ENCODE assay signal across 22 cellular contexts in the genomic region with DNA sequence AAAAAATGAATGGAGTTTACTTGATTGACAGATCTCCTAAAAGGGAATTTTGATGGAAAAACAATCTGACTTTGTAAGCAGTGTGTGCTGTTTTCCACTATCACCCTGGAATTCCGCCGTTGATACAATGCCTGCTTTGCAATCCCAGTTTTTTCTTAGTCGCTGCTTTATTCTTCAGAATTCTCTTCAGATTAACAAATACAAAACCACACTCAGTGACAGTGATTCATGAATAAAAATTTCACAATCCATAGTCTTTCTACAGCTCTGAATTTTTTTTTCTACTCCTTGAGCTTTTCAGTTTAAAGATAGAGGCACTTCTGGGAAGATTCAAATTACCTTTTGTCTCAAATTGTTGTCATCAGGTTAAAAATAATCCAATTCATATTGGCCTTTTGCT. TPM values are rescaled to one million over a fixed set of nuclear protein-coding genes. Genes with fewer than 3 reads are reported as not detected.
DNase-seq lines count a peak whose midpoint lies in the region; ATAC-seq and TF ChIP-seq lines count a peak whose summit lies in the region.
"Had no signal": no experiment of that assay in that cellular context is flagged by ENCODE, and none has a peak within 500 bp of the region (broad histone marks: within the 10 kb centered on the region; RNA-seq: fewer than 3 reads in every experiment).

No MANE protein-coding gene starts in this region.

- no peak overlapping the region for H3K27ac ChIP-seq in esophagus muscularis mucosa (replicated peaks in 1 of 4)
- H3K27ac ChIP-seq: pancreas, SK-N-MC, suprapubic skin had no signal

- TF ChIP-seq CTCF in choroid plexus epithelial cell (conservative IDR thresholded peaks at IDR 0.05; ENCODE audit: low read depth, low read length) (no peak), esophagus muscularis mucosa (IDR thresholded peaks at IDR 0.05) (no peak)

- TF ChIP-seq POLR2A in esophagus muscularis mucosa (IDR thresholded peaks at IDR 0.05; ENCODE audit: low read depth): no peak

- intact Hi-C loops in esophagus muscularis mucosa (cut with DNase I): no loop called here

- H3K27me3 ChIP-seq in esophagus muscularis mucosa: no peaks in the 10 kb centered on the region
- H3K27me3 ChIP-seq: pancreas, suprapubic skin had no signal

- peaks cover 0 to 9% (median 2%) of the 10 kb centered on the region in 4 donors for H3K4me1 ChIP-seq in esophagus muscularis mucosa
- H3K4me1 ChIP-seq: Caco-2 had no signal

- H3K9me3 ChIP-seq in esophagus muscularis mucosa: no peaks in the 10 kb centered on the region
- H3K9me3 ChIP-seq: Caco-2, pancreas, suprapubic skin had no signal

- H3K4me3 ChIP-seq in choroid plexus epithelial cell (ENCODE audit: low read depth, low read length) (no peak overlapping the region), esophagus muscularis mucosa (no peak overlapping the region)
- H3K4me3 ChIP-seq: pancreas, SK-N-MC, skin epidermis, suprapubic skin had no signal

- no peak for TF ChIP-seq EP300 in esophagus muscularis mucosa (IDR thresholded peaks at IDR 0.05)

- WGBS in esophagus muscularis mucosa: 82% methylated on average over 3 of the region's 3 CpGs

- DNase-seq in AG20443 (ENCODE audit: low spot score): peak; percentile 46
- peak; percentile 57 for DNase-seq in LHCN-M2 (ENCODE audit: low read depth)
- peak; percentile 69 for DNase-seq in choroid plexus epithelial cell (ENCODE audit: low read depth)
- peak; percentile 33 for DNase-seq in myocyte (ENCODE audit: low read depth)
- DNase-seq in amygdala (lab: John Stamatoyannopoulos, UW): no peak
- DNase-seq in esophagus muscularis mucosa (ENCODE audit: extremely low spot score): no peak
- DNase-seq: activated CD4-positive, alpha-beta T cell treated with anti-CD3 and anti-CD28 coated beads for 36 hours; activated CD8-positive, alpha-beta memory T cell treated with anti-CD3 and anti-CD28 coated beads, Interleukin-2, amount 50 U/mL, for 48 hours; activated naive CD4-positive, alpha-beta T cell treated with Interleukin-2 at 50 U/mL for 16 hours; Caco-2; left cardiac atrium; NCI-H2081; NCI-H526 treated with DMSO at 0.1 percent for 48 hours; OCI-M1; pancreas; stimulated activated CD4-positive, alpha-beta T cell treated with anti-CD3 and anti-CD28 coated beads, Interleukin-4, amount 100 ng/mL, for 24 hours had no signal

- ATAC-seq in GM19324 (IDR thresholded peaks at IDR 0.05; ENCODE audit: low FRiP score, unreplicated experiment): no peak
- no peak for ATAC-seq in HG03139 (IDR thresholded peaks at IDR 0.05; ENCODE audit: unreplicated experiment)
- ATAC-seq: activated CD4-positive, alpha-beta T cell treated with anti-CD3 and anti-CD28 coated beads for 36 hours; pancreas had no signal

- no peaks in the 10 kb centered on the region for H3K36me3 ChIP-seq in esophagus muscularis mucosa
- H3K36me3 ChIP-seq: pancreas, suprapubic skin had no signal

RNA-seq across cellular contexts. Expression of a gene that starts 44.6 kb away (rescaled TPM):
- total RNA-seq in LHCN-M2 (2014; rRNA removed) (6.2 and 10.4 TPM in 2 replicates), myocyte (12.8 and 29.3 TPM in 2 replicates), esophagus muscularis mucosa (100 to 1,000 TPM in 2 of 4 donors, 10 to 100 TPM in 2; 71.7 to 147 (median 121) TPM)
- polyA plus RNA-seq in LHCN-M2 (2012): 0.70 TPM
- polyA plus RNA-seq in myocyte (2012): 0.33 TPM
- polyA plus RNA-seq: IgD-negative memory B cell had no signal

Comparison
In these comparisons a context has a peak if more than half of its experiments do, and no peak if none do; other contexts are left out.
1. DNase-seq: peak in AG20443 (single experiment), LHCN-M2 (single experiment), choroid plexus epithelial cell (single experiment) and myocyte (single experiment); none in amygdala (0 of 56) and esophagus muscularis mucosa (single experiment).